ENCODE assay signal across 16 cellular contexts in the genomic region with DNA sequence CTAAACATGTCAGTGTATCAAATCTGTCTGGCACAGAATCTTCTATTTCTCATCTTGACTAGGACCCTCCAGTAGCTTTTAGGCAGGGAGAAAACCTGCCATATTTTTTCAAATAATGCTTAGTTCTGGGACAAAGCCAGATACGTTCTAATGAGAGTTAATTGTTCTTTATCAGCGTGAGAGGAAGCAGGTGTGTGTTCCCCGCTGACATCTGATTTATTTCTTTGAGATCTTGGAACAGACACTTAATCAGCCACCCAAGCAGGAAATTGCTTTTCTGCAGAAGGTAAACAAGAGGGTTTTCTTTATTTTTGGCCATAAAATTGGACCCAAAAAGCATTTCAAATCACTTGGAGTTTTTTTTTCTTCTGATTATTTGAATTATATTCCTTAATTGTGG. TPM values are rescaled to one million over a fixed set of nuclear protein-coding genes. Genes with fewer than 3 reads are reported as not detected.
DNase-seq lines count a peak whose midpoint lies in the region; ATAC-seq and TF ChIP-seq lines count a peak whose summit lies in the region.
"Had no signal": no experiment of that assay in that cellular context is flagged by ENCODE, and none has a peak within 500 bp of the region (broad histone marks: within the 10 kb centered on the region; RNA-seq: fewer than 3 reads in every experiment).

No MANE protein-coding gene starts in this region.

- intact Hi-C loops in activated CD8-positive, alpha-beta T cell treated with anti-CD3 and anti-CD28 coated beads for 36 hours (cut with micrococcal nuclease), result no loop called here

- DNase-seq in G401 (ENCODE audit: low spot score) (peak; percentile 75), NCI-H1417 (lab: John Stamatoyannopoulos, UW) (peak; percentile 56 to 99 (median 87)), NCI-H446 treated with DMSO at 0.1 percent for 48 hours (lab: John Stamatoyannopoulos, UW) (peak; percentile 46), cerebellum (ENCODE audit: low spot score) (peak; percentile 48), globus pallidus (ENCODE audit: low spot score) (no peak)
- DNase-seq in activated CD8-positive, alpha-beta T cell treated with anti-CD3 and anti-CD28 coated beads for 36 hours, result no peak
- DNase-seq: activated CD8-positive, alpha-beta memory T cell treated with anti-CD3 and anti-CD28 coated beads, Interleukin-2, amount 50 U/mL, for 4 hours; effector CD4-positive, alpha-beta T cell; MG63; right lobe of liver; stimulated activated CD4-positive, alpha-beta T cell treated with anti-CD3 and anti-CD28 coated beads, Interleukin-2, amount 100 ng/mL, for 48 hours; trophoblast cell had no signal

- peaks cover 5% of the 10 kb centered on the region for H3K36me3 Mint-ChIP-seq in activated CD8-positive, alpha-beta T cell treated with anti-CD3 and anti-CD28 coated beads for 36 hours (ENCODE audit: low read depth)

- TF ChIP-seq CTCF in activated CD8-positive, alpha-beta T cell treated with anti-CD3 and anti-CD28 coated beads for 36 hours (IDR thresholded peaks at IDR 0.05), result no peak

- no peaks in the 10 kb centered on the region for H3K27me3 Mint-ChIP-seq in activated CD8-positive, alpha-beta T cell treated with anti-CD3 and anti-CD28 coated beads for 36 hours
- H3K27me3 Mint-ChIP-seq: activated naive CD4-positive, alpha-beta T cell treated with anti-CD3 and anti-CD28 coated beads, Interleukin-2, amount 50 U/mL, for 24 hours had no signal

- in situ Hi-C loops in G401 (cut with HindIII; ENCODE audit: low sequenced_read_pairs), result no loop called here

- ATAC-seq in GM19455 (IDR thresholded peaks at IDR 0.05; ENCODE audit: unreplicated experiment) (no peak), HG02852 (IDR thresholded peaks at IDR 0.05; ENCODE audit: unreplicated experiment) (no peak)
- no peak for ATAC-seq in activated CD8-positive, alpha-beta T cell treated with anti-CD3 and anti-CD28 coated beads for 36 hours

- CTCF ChIA-PET in activated CD8-positive, alpha-beta T cell treated with anti-CD3 and anti-CD28 coated beads for 36 hours (lab: Charles Lee), result interaction anchor here (1.2 to 1.4 kb wide), 2 partner anchors 10 to 134 kb away, joined by 3 to 4 read pairs; no protein-coding TSS in a partner anchor

- POLR2A ChIA-PET in activated CD8-positive, alpha-beta T cell treated with anti-CD3 and anti-CD28 coated beads for 36 hours (lab: Charles Lee), result no interaction called here

- H3K9me3 Mint-ChIP-seq in activated CD8-positive, alpha-beta T cell treated with anti-CD3 and anti-CD28 coated beads for 36 hours, result peaks cover 7% of the 10 kb centered on the region

- no peak overlapping the region for H3K4me3 Mint-ChIP-seq in activated CD8-positive, alpha-beta T cell treated with anti-CD3 and anti-CD28 coated beads for 36 hours
- H3K4me3 Mint-ChIP-seq: activated naive CD4-positive, alpha-beta T cell treated with anti-CD3 and anti-CD28 coated beads, Interleukin-2, amount 50 U/mL, for 24 hours; memory B cell had no signal

- H3K27ac Mint-ChIP-seq in activated CD8-positive, alpha-beta T cell treated with anti-CD3 and anti-CD28 coated beads for 36 hours, result no peak overlapping the region
- H3K27ac Mint-ChIP-seq: activated naive CD4-positive, alpha-beta T cell treated with anti-CD3 and anti-CD28 coated beads, Interleukin-2, amount 50 U/mL, for 24 hours; memory B cell had no signal

- H3K4me1 Mint-ChIP-seq in activated CD8-positive, alpha-beta T cell treated with anti-CD3 and anti-CD28 coated beads for 36 hours (ENCODE audit: low read depth), result peaks cover 36% of the 10 kb centered on the region

RNA-seq across cellular contexts. Expression of a gene that starts 54.8 kb away (rescaled TPM):
- total RNA-seq in G401 (2014; rRNA removed; shearing (Covaris generic)), result 11.2 and 22.8 TPM in 2 replicates
- 19.8 TPM for total RNA-seq in cerebellum
- total RNA-seq in activated CD8-positive, alpha-beta T cell treated with anti-CD3 and anti-CD28 coated beads for 36 hours, result 10 to 100 TPM; 12.9 to 13.3 TPM

Comparison
In these comparisons a context has a peak if more than half of its experiments do, and no peak if none do; other contexts are left out.
1. DNase-seq: peak in G401 (single experiment), NCI-H1417 (3 of 3), NCI-H446 treated with DMSO at 0.1 percent for 48 hours (single experiment) and cerebellum (single experiment); none in globus pallidus (single experiment) and activated CD8-positive, alpha-beta T cell treated with anti-CD3 and anti-CD28 coated beads for 36 hours (single experiment).